ENCODE assay signal across 7 cellular contexts in genomic region chr19:31125071-31125470, GRCh38.
"Had no signal": no experiment of that assay in that cellular context is flagged by ENCODE, and none has a peak within 500 bp of the region (broad histone marks: within the 10 kb centered on the region; RNA-seq: fewer than 3 reads in every experiment).

No MANE protein-coding gene starts in this region.

- H3K27ac ChIP-seq: HL-60 had no signal

- ATAC-seq: GM23338, HCT116, HepG2, K562 had no signal

- H2AFZ ChIP-seq: GM23338 had no signal

- DNase-seq: H9, KG1 had no signal

- H3K4me3 ChIP-seq: GM23338, K562 had no signal

- H3K4me2 ChIP-seq: GM23338 had no signal

- H3K27ac Mint-ChIP-seq: GM23338 had no signal

- H3K4me3 Mint-ChIP-seq: GM23338, H9 had no signal
